In genomic region chr3:109081746-109082510, GRCh38 we compare ENCODE assay signal across 8 cellular contexts. TPM values are rescaled to one million over a fixed set of nuclear protein-coding genes. Genes with fewer than 3 reads are reported as not detected.
A peak's percentile ranks its signal among the peaks of the same experiment; 100 is the strongest.
DNase-seq lines count a peak whose midpoint lies in the region; ATAC-seq and TF ChIP-seq lines count a peak whose summit lies in the region.

No MANE protein-coding gene starts in this region.

- no peaks in the 10 kb centered on the region for H3F3A ChIP-seq in GM23338 (replicated peaks; ENCODE audit: low read depth)

- H3K27me3 Mint-ChIP-seq in GM23338 (ENCODE audit: insufficient read depth, low read depth, poor library complexity) = peaks cover 2% of the 10 kb centered on the region
- H3K27me3 Mint-ChIP-seq in activated CD4-positive, alpha-beta memory T cell treated with anti-CD3 and anti-CD28 coated beads for 36 hours = peaks cover 12% of the 10 kb centered on the region
- no peaks in the 10 kb centered on the region for H3K27me3 Mint-ChIP-seq in stimulated activated naive CD8-positive, alpha-beta T cell treated with anti-CD3 and anti-CD28 coated beads, Interleukin-15, amount 100 ng/mL, for 72 hours
- H3K27me3 Mint-ChIP-seq in activated T-helper 2 cell treated with anti-CD3 and anti-CD28 coated beads, Interferon-gamma antibody, Interleukin-2, Interleukin-4, amounts not matched to agents 10 μg/mL and 5 μg/mL and 100 μg/mL, durations not matched to agents 14 hours and 24 hours and 36 hours (ENCODE audit: low read depth) = peaks cover 16% of the 10 kb centered on the region

- H3K9ac ChIP-seq in IMR-90 (ENCODE audit: low read depth, low read length) = no peak overlapping the region

- no peaks in the 10 kb centered on the region for H3K36me3 Mint-ChIP-seq in GM23338 (ENCODE audit: low read depth)
- no peaks in the 10 kb centered on the region for H3K36me3 Mint-ChIP-seq in activated CD4-positive, alpha-beta memory T cell treated with anti-CD3 and anti-CD28 coated beads for 36 hours
- H3K36me3 Mint-ChIP-seq in activated T-helper 2 cell treated with anti-CD3 and anti-CD28 coated beads, Interferon-gamma antibody, Interleukin-2, Interleukin-4, amounts not matched to agents 10 μg/mL and 5 μg/mL and 100 μg/mL, durations not matched to agents 14 hours and 24 hours and 36 hours (ENCODE audit: low read depth) = no peaks in the 10 kb centered on the region

- H4K91ac ChIP-seq in IMR-90 (ENCODE audit: insufficient read depth, low read depth, low read length) = no peak overlapping the region

- H3K36me3 ChIP-seq in GM23338 (ENCODE audit: insufficient read depth) = no peaks in the 10 kb centered on the region
- H3K36me3 ChIP-seq in IMR-90 (ENCODE audit: control insufficient read depth, insufficient read depth, low read length) = no peaks in the 10 kb centered on the region

- TF ChIP-seq POLR2A in IMR-90 (IDR thresholded peaks at IDR 0.05; ENCODE audit: low read depth, low read length) = no peak

- no peak overlapping the region; the same call in 1 of the 2 replicates for H3K27ac Mint-ChIP-seq in GM23338
- H3K27ac Mint-ChIP-seq in activated CD4-positive, alpha-beta memory T cell treated with anti-CD3 and anti-CD28 coated beads for 36 hours = no peak overlapping the region
- H3K27ac Mint-ChIP-seq in stimulated activated naive CD8-positive, alpha-beta T cell treated with anti-CD3 and anti-CD28 coated beads, Interleukin-15, amount 100 ng/mL, for 72 hours = no peak overlapping the region
- no peak overlapping the region for H3K27ac Mint-ChIP-seq in activated T-helper 2 cell treated with anti-CD3 and anti-CD28 coated beads, Interferon-gamma antibody, Interleukin-2, Interleukin-4, amounts not matched to agents 10 μg/mL and 5 μg/mL and 100 μg/mL, durations not matched to agents 14 hours and 24 hours and 36 hours

- H3K56ac ChIP-seq in IMR-90 (ENCODE audit: extremely low read depth, insufficient read depth, low read length) = no peak overlapping the region

- peak; percentile 87 to 91 for TF ChIP-seq CTCF in GM23338 (conservative IDR thresholded peaks at IDR 0.05; ENCODE audit: low read depth in 2 of 2)
- peak; percentile 77 for TF ChIP-seq CTCF in IMR-90 (conservative IDR thresholded peaks at IDR 0.05; ENCODE audit: low read depth, low read length)

- in situ Hi-C loops in IMR-90 (cut with MboI; ENCODE audit: low sequenced_read_pairs) = no loop called here

- peak; percentile 100 for ATAC-seq in GM23338
- ATAC-seq in IMR-90 (ENCODE audit: low read depth) = peak; percentile 75
- ATAC-seq in stimulated activated naive CD8-positive, alpha-beta T cell treated with anti-CD3 and anti-CD28 coated beads, Interleukin-15, amount 100 ng/mL, for 72 hours = peak; percentile 88

- TF ChIP-seq RAD21 in IMR-90 (IDR thresholded peaks at IDR 0.05; ENCODE audit: low read length) = peak; percentile 71

- H3K4me3 Mint-ChIP-seq in GM23338 = no peak overlapping the region
- no peak overlapping the region for H3K4me3 Mint-ChIP-seq in activated CD4-positive, alpha-beta memory T cell treated with anti-CD3 and anti-CD28 coated beads for 36 hours
- H3K4me3 Mint-ChIP-seq in stimulated activated naive CD8-positive, alpha-beta T cell treated with anti-CD3 and anti-CD28 coated beads, Interleukin-15, amount 100 ng/mL, for 72 hours = no peak overlapping the region
- H3K4me3 Mint-ChIP-seq in activated T-helper 2 cell treated with anti-CD3 and anti-CD28 coated beads, Interferon-gamma antibody, Interleukin-2, Interleukin-4, amounts not matched to agents 10 μg/mL and 5 μg/mL and 100 μg/mL, durations not matched to agents 14 hours and 24 hours and 36 hours (ENCODE audit: low read depth) = no peak overlapping the region

- no peak overlapping the region for H3K4me2 ChIP-seq in GM23338
- no peak overlapping the region for H3K4me2 ChIP-seq in IMR-90 (ENCODE audit: low read depth, low read length)

- no peaks in the 10 kb centered on the region for H3K9me2 ChIP-seq in GM23338 (ENCODE audit: insufficient read depth)

- no peak overlapping the region for H2BK20ac ChIP-seq in IMR-90 (ENCODE audit: low read depth, low read length)

- H4K8ac ChIP-seq in IMR-90 (ENCODE audit: low read depth in 2 of 2, low read length in 2 of 2) = no peak overlapping the region

- H3K9me3 Mint-ChIP-seq in GM23338 = peaks cover 3% of the 10 kb centered on the region; the same call in 1 of the 3 replicates
- H3K9me3 Mint-ChIP-seq in activated CD4-positive, alpha-beta memory T cell treated with anti-CD3 and anti-CD28 coated beads for 36 hours = peaks cover 8% of the 10 kb centered on the region
- H3K9me3 Mint-ChIP-seq in stimulated activated naive CD8-positive, alpha-beta T cell treated with anti-CD3 and anti-CD28 coated beads, Interleukin-15, amount 100 ng/mL, for 72 hours = no peaks in the 10 kb centered on the region
- no peaks in the 10 kb centered on the region for H3K9me3 Mint-ChIP-seq in activated T-helper 2 cell treated with anti-CD3 and anti-CD28 coated beads, Interferon-gamma antibody, Interleukin-2, Interleukin-4, amounts not matched to agents 10 μg/mL and 5 μg/mL and 100 μg/mL, durations not matched to agents 14 hours and 24 hours and 36 hours

- intact Hi-C loops in IMR-90 (cut with micrococcal nuclease) = loop anchor here (1.0 to 5.0 kb wide), 4 partner anchors 59 to 593 kb away; no protein-coding TSS in a partner anchor
- intact Hi-C loops in activated CD4-positive, alpha-beta memory T cell treated with anti-CD3 and anti-CD28 coated beads for 36 hours (cut with micrococcal nuclease) = loop anchor here (1.0 to 5.0 kb wide), 3 partner anchors 59 to 590 kb away; no protein-coding TSS in a partner anchor
- intact Hi-C loops in activated T-helper 2 cell treated with anti-CD3 and anti-CD28 coated beads, Interferon-gamma antibody, Interleukin-2, Interleukin-4, amounts not matched to agents 10 μg/mL and 5 μg/mL and 100 μg/mL, durations not matched to agents 14 hours and 24 hours and 36 hours (cut with micrococcal nuclease) = loop anchor here (2.0 to 5.0 kb wide), 3 partner anchors 57 to 593 kb away; no protein-coding TSS in a partner anchor

- no peaks in the 10 kb centered on the region for H3K9me3 ChIP-seq in IMR-90 (ENCODE audit: control insufficient read depth, insufficient read depth, low read length)

- H3K4me3 ChIP-seq in GM23338 = no peak overlapping the region
- H3K4me3 ChIP-seq in IMR-90 (ENCODE audit: insufficient read depth, low read depth, low read length) = no peak overlapping the region

- H3K4me1 ChIP-seq in GM23338 (ENCODE audit: insufficient read depth) (no peaks in the 10 kb centered on the region), IMR-90 (ENCODE audit: control insufficient read depth, insufficient read depth, low read length) (no peaks in the 10 kb centered on the region)

- POLR2A ChIA-PET in IMR-90 (lab: Charles Lee; ENCODE audit: unreplicated experiment) = no interaction called here
- POLR2A ChIA-PET in activated CD4-positive, alpha-beta memory T cell treated with anti-CD3 and anti-CD28 coated beads for 36 hours (lab: Charles Lee) = no interaction called here

- no peak overlapping the region for H3K27ac ChIP-seq in GM23338 (ENCODE audit: low read depth)
- H3K27ac ChIP-seq in IMR-90 (ENCODE audit: insufficient read depth, low read length) = no peak overlapping the region

- no peak overlapping the region for H2AK9ac ChIP-seq in IMR-90 (replicated peaks; ENCODE audit: low read depth, low read length, poor library complexity)

- no peaks in the 10 kb centered on the region; the same call in 2 of the 3 replicates for H3K4me1 Mint-ChIP-seq in GM23338
- peaks cover 5% of the 10 kb centered on the region for H3K4me1 Mint-ChIP-seq in activated CD4-positive, alpha-beta memory T cell treated with anti-CD3 and anti-CD28 coated beads for 36 hours (ENCODE audit: low read depth)
- no peaks in the 10 kb centered on the region for H3K4me1 Mint-ChIP-seq in stimulated activated naive CD8-positive, alpha-beta T cell treated with anti-CD3 and anti-CD28 coated beads, Interleukin-15, amount 100 ng/mL, for 72 hours
- peaks cover 4% of the 10 kb centered on the region for H3K4me1 Mint-ChIP-seq in activated T-helper 2 cell treated with anti-CD3 and anti-CD28 coated beads, Interferon-gamma antibody, Interleukin-2, Interleukin-4, amounts not matched to agents 10 μg/mL and 5 μg/mL and 100 μg/mL, durations not matched to agents 14 hours and 24 hours and 36 hours (ENCODE audit: low read depth)

- H3K14ac ChIP-seq in IMR-90 (replicated peaks; ENCODE audit: low read depth, low read length) = no peak overlapping the region

- no peak overlapping the region for H2BK5ac ChIP-seq in IMR-90 (ENCODE audit: low read depth, low read length, poor library complexity, severe bottlenecking)

- H3K79me1 ChIP-seq in IMR-90 (ENCODE audit: low read depth in 1 of 2, low read length in 2 of 2) = no peaks in the 10 kb centered on the region

- no peak overlapping the region for H4K5ac ChIP-seq in IMR-90 (ENCODE audit: low read depth, low read length)

- DNase-seq in AG20443 (ENCODE audit: low spot score) (peak; percentile 50), ELR (ENCODE audit: low read depth) (peak; percentile 75), GM23338 (ENCODE audit: low spot score) (peak; percentile 85), IMR-90 (peak; percentile 54), hepatic stellate cell (ENCODE audit: low spot score) (peak; percentile 6)
- DNase-seq in activated CD4-positive, alpha-beta memory T cell treated with anti-CD3 and anti-CD28 coated beads for 36 hours = peak; percentile 43
- DNase-seq in stimulated activated naive CD8-positive, alpha-beta T cell treated with anti-CD3 and anti-CD28 coated beads, Interleukin-15, amount 100 ng/mL, for 72 hours = peak; percentile 19 to 37
- DNase-seq in activated T-helper 2 cell treated with anti-CD3 and anti-CD28 coated beads, Interferon-gamma antibody, Interleukin-2, Interleukin-4, amounts not matched to agents 10 μg/mL and 5 μg/mL and 100 μg/mL, durations not matched to agents 14 hours and 24 hours and 36 hours (ENCODE audit: low spot score) = no peak

- H2AFZ ChIP-seq in GM23338 = peak overlapping the region; percentile 60; the same call in 1 of the 2 replicates
- peak overlapping the region; percentile 66 for H2AFZ ChIP-seq in IMR-90 (replicated peaks; ENCODE audit: low read length, poor library complexity)

- no peaks in the 10 kb centered on the region for H4K20me1 ChIP-seq in GM23338 (replicated peaks; ENCODE audit: insufficient read depth)
- H4K20me1 ChIP-seq in IMR-90 (ENCODE audit: insufficient read depth, low read length) = no peaks in the 10 kb centered on the region

- no CpG with 5 or more reads among the region's 6 CpGs for WGBS in IMR-90 (ENCODE audit: extremely low coverage in 2 of 2, insufficient read length in 1 of 2), 2 experiments

- H3K27me3 ChIP-seq in GM23338 (ENCODE audit: insufficient read depth) (no peaks in the 10 kb centered on the region), IMR-90 (ENCODE audit: control insufficient read depth, insufficient read depth, low read length) (no peaks in the 10 kb centered on the region)

- CTCF ChIA-PET in IMR-90 (lab: Yijun Ruan, JAX) = interaction anchor here (0.6 to 1.3 kb wide), 6 partner anchors 13 to 568 kb away, joined by 3 to 6 read pairs (median 3); no protein-coding TSS in a partner anchor
- CTCF ChIA-PET in activated CD4-positive, alpha-beta memory T cell treated with anti-CD3 and anti-CD28 coated beads for 36 hours (lab: Charles Lee) = interaction anchor here (0.6 to 3.8 kb wide), 11 partner anchors 13 to 1847 kb away, joined by 3 to 51 read pairs (median 4); no protein-coding TSS in a partner anchor

- H3K18ac ChIP-seq in IMR-90 (ENCODE audit: low read depth, low read length) = no peak overlapping the region

- no peaks in the 10 kb centered on the region for H3K79me2 ChIP-seq in GM23338 (replicated peaks; ENCODE audit: insufficient read depth)

- H2BK15ac ChIP-seq in IMR-90 (ENCODE audit: low read depth, low read length) = no peak overlapping the region

- dilution Hi-C loops in IMR-90 (cut with HindIII; ENCODE audit: low sequenced_read_pairs, unreplicated experiment) = no loop called here

- H3K9me1 ChIP-seq in IMR-90 (ENCODE audit: insufficient read depth, low read length) = no peaks in the 10 kb centered on the region

- H2BK120ac ChIP-seq in IMR-90 (ENCODE audit: low read depth, low read length) = no peak overlapping the region

- no peak overlapping the region for H3K4ac ChIP-seq in IMR-90 (ENCODE audit: low read depth, low read length)

- no TSS peak for BruUV-seq in IMR-90 (replicated peaks; lab: Mats Ljungman, UMichigan)

- no peak overlapping the region for H3K23ac ChIP-seq in IMR-90 (ENCODE audit: low read depth, low read length)

- no peak overlapping the region for H2AK5ac ChIP-seq in IMR-90 (ENCODE audit: low read depth, low read length)

RNA-seq across cellular contexts. Expression of gene MORC1, which starts 36.0 kb away (rescaled TPM):
- total RNA-seq in GM23338 (2014; rRNA removed; shearing (Covaris generic)) = not detected in 2 replicates
- polyA plus RNA-seq in GM23338 (2016; fragmentation: Nextera tagmentation; extraction: Ambion mirVana) (not detected in 2 replicates), IMR-90 (2012; rRNA removed) (not detected in 2 replicates)
- total RNA-seq in IMR-90 (2012; rRNA removed) = not detected in 2 replicates
- not detected in 2 replicates for polyA plus RNA-seq in IMR-90 (2012; cell fraction: cytosol; rRNA removed)
- not detected in 2 replicates for polyA plus RNA-seq in IMR-90 (2012; cell fraction: nucleus; rRNA removed; ENCODE audit: low replicate concordance)
- not detected for total RNA-seq in activated CD4-positive, alpha-beta memory T cell treated with anti-CD3 and anti-CD28 coated beads for 36 hours
- not detected in 2 replicates for total RNA-seq in activated T-helper 2 cell treated with anti-CD3 and anti-CD28 coated beads, Interferon-gamma antibody, Interleukin-2, Interleukin-4, amounts not matched to agents 10 μg/mL and 5 μg/mL and 100 μg/mL, durations not matched to agents 14 hours and 24 hours and 36 hours

RNA-seq across cellular contexts. Expression of gene C3orf85, which starts 54.6 kb away (rescaled TPM):
- not detected in 2 replicates for total RNA-seq in GM23338 (2014; rRNA removed; shearing (Covaris generic))
- not detected in 2 replicates for polyA plus RNA-seq in GM23338 (2016; fragmentation: Nextera tagmentation; extraction: Ambion mirVana)
- not detected in 2 replicates for total RNA-seq in IMR-90 (2012; rRNA removed)
- polyA plus RNA-seq in IMR-90 (2012; rRNA removed) = not detected in 2 replicates
- polyA plus RNA-seq in IMR-90 (2012; cell fraction: cytosol; rRNA removed) = not detected in 2 replicates
- not detected in 2 replicates for polyA plus RNA-seq in IMR-90 (2012; cell fraction: nucleus; rRNA removed; ENCODE audit: low replicate concordance)
- total RNA-seq in activated CD4-positive, alpha-beta memory T cell treated with anti-CD3 and anti-CD28 coated beads for 36 hours = not detected
- not detected in 2 replicates for total RNA-seq in activated T-helper 2 cell treated with anti-CD3 and anti-CD28 coated beads, Interferon-gamma antibody, Interleukin-2, Interleukin-4, amounts not matched to agents 10 μg/mL and 5 μg/mL and 100 μg/mL, durations not matched to agents 14 hours and 24 hours and 36 hours
